16 cellular contexts compared by ENCODE assay signal in the genomic region with DNA sequence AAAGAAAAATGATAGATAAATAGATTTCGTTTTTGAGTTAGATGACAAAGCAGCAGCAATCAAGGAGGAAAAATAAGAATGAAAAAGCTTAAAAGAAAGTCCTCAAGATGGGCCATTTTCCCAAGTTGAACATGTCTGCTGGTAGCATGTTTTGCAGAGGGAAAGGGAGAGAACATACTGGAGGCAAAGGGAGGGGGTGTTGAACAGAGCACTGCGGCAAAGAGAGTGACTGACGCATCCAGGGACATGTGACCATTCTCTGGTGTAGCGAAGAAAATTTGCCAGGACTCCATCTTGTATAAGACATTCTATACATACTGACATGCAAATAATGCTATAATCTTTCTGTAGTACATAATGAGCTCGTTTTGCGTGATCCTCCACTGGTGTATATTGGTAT. TPM values are rescaled to one million over a fixed set of nuclear protein-coding genes. Genes with fewer than 3 reads are reported as not detected.
DNase-seq lines count a peak whose midpoint lies in the region; ATAC-seq and TF ChIP-seq lines count a peak whose summit lies in the region.
"Had no signal": no experiment of that assay in that cellular context is flagged by ENCODE, and none has a peak within 500 bp of the region (broad histone marks: within the 10 kb centered on the region; RNA-seq: fewer than 3 reads in every experiment).

No MANE protein-coding gene starts in this region.

- H3K4me1 ChIP-seq in HEK293 (ENCODE audit: control insufficient read depth, insufficient read depth, low read length) (peaks cover 2% of the 10 kb centered on the region), ovary (ENCODE audit: insufficient read depth) (no peaks in the 10 kb centered on the region)

- TF ChIP-seq CTCF in HEK293 (tag by site-specific recombination; IDR thresholded peaks at IDR 0.05) (no peak), ovary (IDR thresholded peaks at IDR 0.05) (no peak)

- CTCF ChIA-PET in HEK293 (lab: Yijun Ruan, JAX) = interaction anchor here (0.7 to 2.0 kb wide), 2 partner anchors 10 to 21 kb away, joined by 3 to 9 read pairs; no protein-coding TSS in a partner anchor

- no peaks in the 10 kb centered on the region for H3K27me3 ChIP-seq in ovary

- H3K9me3 ChIP-seq in HEK293 (ENCODE audit: control insufficient read depth, insufficient read depth, low read depth, low read length) (no peaks in the 10 kb centered on the region), ovary (no peaks in the 10 kb centered on the region)

- H3K27ac ChIP-seq in HEK293 (ENCODE audit: extremely low read depth, low read depth, low read length) (no peak overlapping the region), ovary (no peak overlapping the region)

- peak; percentile 59 for ATAC-seq in left ventricle myocardium superior
- no peak for ATAC-seq in GM18909 (IDR thresholded peaks at IDR 0.05; ENCODE audit: poor library complexity, unreplicated experiment)
- ATAC-seq: activated CD4-positive, alpha-beta T cell treated with anti-CD3 and anti-CD28 coated beads for 36 hours had no signal

- H3K4me3 ChIP-seq in HEK293 (ENCODE audit: low read depth, low read length) (no peak overlapping the region), ovary (no peak overlapping the region)

- TF ChIP-seq EP300 in ovary (IDR thresholded peaks at IDR 0.05) = no peak

- POLR2A ChIA-PET in HEK293 (lab: Yijun Ruan, JAX) = no interaction called here

- WGBS in ovary, 3 donors = 46 to 58% (median 52%) methylated on average over 6 of the region's 6 CpGs

- DNase-seq in amygdala (lab: John Stamatoyannopoulos, UW) (peak in 48 of 56 donors; percentile 0 to 77 (median 32)), left ventricle myocardium superior (no peak), pons (ENCODE audit: low spot score) (peak; percentile 88), NCI-H2196 treated with DMSO at 0.1 percent for 48 hours (lab: John Stamatoyannopoulos, UW; ENCODE audit: unreplicated experiment) (no peak), HK-2 (ENCODE audit: unreplicated experiment) (no peak), ovary (no peak)
- DNase-seq: activated CD4-positive, alpha-beta T cell treated with anti-CD3 and anti-CD28 coated beads for 36 hours; activated T-cell treated with anti-CD3 and anti-CD28 coated beads, Interleukin-2, amount 50 U/mL, for 48 hours; amniotic stem cell; CD4-positive, CD25-positive, alpha-beta regulatory T cell; EL; mammary epithelial cell; NCI-H2029 treated with DMSO at 0.1 percent for 48 hours; T-helper 1 cell had no signal

- peaks cover 0 to 18% of the 10 kb centered on the region in 2 experiments; a peak in 1 of 3 replicates for H3K36me3 ChIP-seq in HEK293 (ENCODE audit: control insufficient read depth in 2 of 2, insufficient read depth in 1 of 2, low read length in 2 of 2)
- no peaks in the 10 kb centered on the region for H3K36me3 ChIP-seq in ovary

- intact Hi-C loops in left ventricle myocardium superior (cut with micrococcal nuclease) (no loop called here), ovary (cut with DNase I) (no loop called here)

- no peak for TF ChIP-seq POLR2A in ovary (IDR thresholded peaks at IDR 0.05)

TF ChIP-seq in HEK293, 187 proteins besides CTCF, POLR2A, EP300 and RAD21:
- TF ChIP-seq, protein P1, sequence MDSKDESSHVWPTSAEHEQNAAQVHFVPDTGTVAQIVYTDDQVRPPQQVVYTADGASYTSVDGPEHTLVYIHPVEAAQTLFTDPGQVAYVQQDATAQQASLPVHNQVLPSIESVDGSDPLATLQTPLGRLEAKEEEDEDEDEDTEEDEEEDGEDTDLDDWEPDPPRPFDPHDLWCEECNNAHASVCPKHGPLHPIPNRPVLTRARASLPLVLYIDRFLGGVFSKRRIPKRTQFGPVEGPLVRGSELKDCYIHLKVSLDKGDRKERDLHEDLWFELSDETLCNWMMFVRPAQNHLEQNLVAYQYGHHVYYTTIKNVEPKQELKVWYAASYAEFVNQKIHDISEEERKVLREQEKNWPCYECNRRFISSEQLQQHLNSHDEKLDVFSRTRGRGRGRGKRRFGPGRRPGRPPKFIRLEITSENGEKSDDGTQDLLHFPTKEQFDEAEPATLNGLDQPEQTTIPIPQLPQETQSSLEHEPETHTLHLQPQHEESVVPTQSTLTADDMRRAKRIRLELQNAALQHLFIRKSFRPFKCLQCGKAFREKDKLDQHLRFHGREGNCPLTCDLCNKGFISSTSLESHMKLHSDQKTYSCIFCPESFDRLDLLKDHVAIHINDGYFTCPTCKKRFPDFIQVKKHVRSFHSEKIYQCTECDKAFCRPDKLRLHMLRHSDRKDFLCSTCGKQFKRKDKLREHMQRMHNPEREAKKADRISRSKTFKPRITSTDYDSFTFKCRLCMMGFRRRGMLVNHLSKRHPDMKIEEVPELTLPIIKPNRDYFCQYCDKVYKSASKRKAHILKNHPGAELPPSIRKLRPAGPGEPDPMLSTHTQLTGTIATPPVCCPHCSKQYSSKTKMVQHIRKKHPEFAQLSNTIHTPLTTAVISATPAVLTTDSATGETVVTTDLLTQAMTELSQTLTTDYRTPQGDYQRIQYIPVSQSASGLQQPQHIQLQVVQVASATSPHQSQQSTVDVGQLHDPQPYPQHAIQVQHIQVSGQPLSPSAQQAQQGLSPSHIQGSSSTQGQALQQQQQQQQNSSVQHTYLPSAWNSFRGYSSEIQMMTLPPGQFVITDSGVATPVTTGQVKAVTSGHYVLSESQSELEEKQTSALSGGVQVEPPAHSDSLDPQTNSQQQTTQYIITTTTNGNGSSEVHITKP (tag by site-specific recombination; IDR thresholded peaks at IDR 0.05) = peak; percentile 32; the same call in 1 of the 2 replicates
- TF ChIP-seq ZNF121 (tag by site-specific recombination; IDR thresholded peaks at IDR 0.05) (no peak), ZNF341 (tag by site-specific recombination; IDR thresholded peaks at IDR 0.05; ENCODE audit: low read depth) (no peak), ZNF423 (tag by site-specific recombination; IDR thresholded peaks at IDR 0.05) (no peak), ZNF473 (tag by site-specific recombination; IDR thresholded peaks at IDR 0.05) (no peak)

RNA-seq across cellular contexts. Expression of a gene that starts 1.2 kb away (rescaled TPM):
- total RNA-seq in left ventricle myocardium superior = 122 TPM
- 10 to 100 TPM; 14.2 to 72.9 (median 22.6) TPM for total RNA-seq in ovary
- polyA plus RNA-seq in ovary = 1 to 10 TPM; 1.8 to 2.3 TPM
- polyA plus RNA-seq: CD4-positive, CD25-positive, alpha-beta regulatory T cell had no signal

Comparison
In these comparisons a context has a peak if more than half of its experiments do, and no peak if none do; other contexts are left out.
1. DNase-seq: peak in amygdala (48 of 56) and pons (single experiment); none in left ventricle myocardium superior (single experiment), NCI-H2196 treated with DMSO at 0.1 percent for 48 hours (single experiment), HK-2 (single experiment) and ovary (0 of 5).